ENCODE assay signal across 1 cellular context in the genomic region with DNA sequence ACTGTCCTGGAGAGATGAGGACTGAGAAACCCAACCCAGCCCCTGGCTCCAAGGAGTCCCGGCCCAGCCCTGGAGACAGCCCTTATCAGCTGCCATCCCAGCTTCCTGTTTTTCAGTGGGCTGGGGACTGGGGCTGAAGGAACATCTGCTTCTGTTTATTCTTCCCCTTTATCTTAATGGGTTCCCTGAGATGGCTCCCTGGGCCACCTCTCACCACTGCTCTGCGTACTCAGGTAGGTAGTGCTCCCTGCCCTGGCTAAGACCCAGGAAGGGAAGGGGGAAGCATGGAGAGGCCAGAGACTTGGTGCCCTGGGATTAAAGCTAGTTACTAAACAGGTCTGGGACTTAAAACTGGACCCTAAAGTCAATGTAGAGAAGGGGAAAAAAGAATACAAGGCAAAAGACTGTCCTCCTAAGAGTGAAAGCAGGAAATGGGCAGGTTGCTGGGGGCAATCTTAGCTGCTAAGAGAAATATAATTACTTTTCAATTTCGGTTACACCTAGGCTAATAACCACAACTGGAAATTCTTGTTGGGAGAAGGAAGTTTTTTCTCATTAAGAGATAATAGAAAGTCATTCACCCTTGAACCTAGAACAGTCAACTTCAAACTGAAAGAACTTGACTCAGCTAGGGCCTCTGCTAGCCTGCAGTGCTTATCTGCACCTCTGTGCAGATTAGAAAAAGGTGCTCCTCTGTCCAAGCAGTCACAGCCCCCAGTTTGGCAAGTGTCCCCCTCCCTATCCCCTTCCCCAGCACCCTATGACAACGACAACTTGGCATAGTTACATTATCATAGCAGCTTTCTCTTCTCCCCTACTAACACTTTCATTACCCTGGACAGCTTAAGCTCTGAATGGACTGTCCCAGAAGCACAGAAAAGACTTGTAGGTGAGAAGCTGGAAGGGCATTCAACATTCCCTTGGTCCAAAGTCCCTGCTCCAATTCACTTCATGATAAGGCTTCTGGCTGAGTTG.
TF ChIP-seq lines count a peak whose summit lies in the region.

No MANE protein-coding gene starts in this region.

TF ChIP-seq in K562, 482 proteins besides CTCF, POLR2A, EP300 and RAD21 (continued from another document and continues in another):
- TF ChIP-seq SMAD1 (IDR thresholded peaks at IDR 0.05; ENCODE audit: low read depth, low read length, partially characterized antibody): peak; percentile 79
- TF ChIP-seq FOXJ2 (tag; IDR thresholded peaks at IDR 0.05): peak; percentile 84
- no peak for TF ChIP-seq KLF13 (tag; IDR thresholded peaks at IDR 0.05; ENCODE audit: borderline replicate concordance, low read depth)
- no peak for TF ChIP-seq SREBF2 (CRISPR knock-in tag; IDR thresholded peaks at IDR 0.05)
- peak in 1 of 2 experiments; percentile 85; a peak in 2 of 4 replicates for TF ChIP-seq ZMIZ1 (IDR thresholded peaks at IDR 0.05; ENCODE audit: low read depth in 2 of 2, low read length in 2 of 2)
- TF ChIP-seq XRCC4 (IDR thresholded peaks at IDR 0.05; ENCODE audit: extremely low read depth, insufficient read depth, insufficient read length): no peak
- peak; percentile 66; the same call in 1 of the 2 replicates for TF ChIP-seq PHF21A (IDR thresholded peaks at IDR 0.05; ENCODE audit: borderline replicate concordance, low read depth)
- no peak; the same call in 1 of the 2 replicates for TF ChIP-seq ZNF23 (CRISPR knock-in tag; IDR thresholded peaks at IDR 0.05)
- peak in 1 of 2 experiments; percentile 31; a peak in 2 of 4 replicates for TF ChIP-seq ARNT (IDR thresholded peaks at IDR 0.05)
- TF ChIP-seq MTA3 (IDR thresholded peaks at IDR 0.05; ENCODE audit: borderline replicate concordance): peak; percentile 85; the same call in 1 of the 2 replicates
- no peak for TF ChIP-seq ZNF224 (CRISPR knock-in tag; IDR thresholded peaks at IDR 0.05)
- TF ChIP-seq ATF2 (CRISPR knock-in tag; IDR thresholded peaks at IDR 0.05): no peak
- peak; percentile 33; the same call in 1 of the 2 replicates for TF ChIP-seq PHF8 (IDR thresholded peaks at IDR 0.05; ENCODE audit: borderline replicate concordance, low read length)
- 0 out of 2 replicates have a peak, but pooled peaks have one; percentile 73 for TF ChIP-seq HEY1 (CRISPR knock-in tag; IDR thresholded peaks at IDR 0.05; ENCODE audit: borderline replicate concordance)
- peak; percentile 76 for TF ChIP-seq ZKSCAN1 (IDR thresholded peaks at IDR 0.05; ENCODE audit: low read depth, low read length)
- no peak; the same call in 1 of the 2 replicates for TF ChIP-seq ZNF511 (CRISPR knock-in tag; IDR thresholded peaks at IDR 0.05)
- peak; percentile 71; the same call in 1 of the 2 replicates for TF ChIP-seq ZNF165 (CRISPR knock-in tag; IDR thresholded peaks at IDR 0.05; ENCODE audit: borderline replicate concordance)
- TF ChIP-seq CBX3 (IDR thresholded peaks at IDR 0.05; ENCODE audit: borderline replicate concordance in 1 of 2, low read length in 2 of 2): peak in 1 of 2 experiments; percentile 79; a peak in 2 of 3 replicates
- TF ChIP-seq ELF2 (CRISPR knock-in tag; IDR thresholded peaks at IDR 0.05): peak; percentile 19; the same call in 1 of the 2 replicates
- peak; percentile 98 for TF ChIP-seq CTBP1 (IDR thresholded peaks at IDR 0.05; ENCODE audit: borderline replicate concordance)
- TF ChIP-seq ZNF507 (tag; conservative IDR thresholded peaks at IDR 0.05): no peak
- peak; percentile 98 for TF ChIP-seq GATAD2A (IDR thresholded peaks at IDR 0.05)
- TF ChIP-seq NFIC (IDR thresholded peaks at IDR 0.05): peak; percentile 82
- TF ChIP-seq, protein P1, sequence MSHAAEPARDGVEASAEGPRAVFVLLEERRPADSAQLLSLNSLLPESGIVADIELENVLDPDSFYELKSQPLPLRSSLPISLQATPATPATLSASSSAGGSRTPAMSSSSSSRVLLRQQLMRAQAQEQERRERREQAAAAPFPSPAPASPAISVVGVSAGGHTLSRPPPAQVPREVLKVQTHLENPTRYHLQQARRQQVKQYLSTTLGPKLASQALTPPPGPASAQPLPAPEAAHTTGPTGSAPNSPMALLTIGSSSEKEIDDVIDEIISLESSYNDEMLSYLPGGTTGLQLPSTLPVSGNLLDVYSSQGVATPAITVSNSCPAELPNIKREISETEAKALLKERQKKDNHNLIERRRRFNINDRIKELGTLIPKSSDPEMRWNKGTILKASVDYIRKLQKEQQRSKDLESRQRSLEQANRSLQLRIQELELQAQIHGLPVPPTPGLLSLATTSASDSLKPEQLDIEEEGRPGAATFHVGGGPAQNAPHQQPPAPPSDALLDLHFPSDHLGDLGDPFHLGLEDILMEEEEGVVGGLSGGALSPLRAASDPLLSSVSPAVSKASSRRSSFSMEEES (CRISPR knock-in tag; IDR thresholded peaks at IDR 0.05): no peak
- peak; percentile 39; the same call in 1 of the 2 replicates for TF ChIP-seq MAFG (tag; conservative IDR thresholded peaks at IDR 0.05)
- TF ChIP-seq, protein P2, sequence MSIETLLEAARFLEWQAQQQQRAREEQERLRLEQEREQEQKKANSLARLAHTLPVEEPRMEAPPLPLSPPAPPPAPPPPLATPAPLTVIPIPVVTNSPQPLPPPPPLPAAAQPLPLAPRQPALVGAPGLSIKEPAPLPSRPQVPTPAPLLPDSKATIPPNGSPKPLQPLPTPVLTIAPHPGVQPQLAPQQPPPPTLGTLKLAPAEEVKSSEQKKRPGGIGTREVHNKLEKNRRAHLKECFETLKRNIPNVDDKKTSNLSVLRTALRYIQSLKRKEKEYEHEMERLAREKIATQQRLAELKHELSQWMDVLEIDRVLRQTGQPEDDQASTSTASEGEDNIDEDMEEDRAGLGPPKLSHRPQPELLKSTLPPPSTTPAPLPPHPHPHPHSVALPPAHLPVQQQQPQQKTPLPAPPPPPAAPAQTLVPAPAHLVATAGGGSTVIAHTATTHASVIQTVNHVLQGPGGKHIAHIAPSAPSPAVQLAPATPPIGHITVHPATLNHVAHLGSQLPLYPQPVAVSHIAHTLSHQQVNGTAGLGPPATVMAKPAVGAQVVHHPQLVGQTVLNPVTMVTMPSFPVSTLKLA (conservative IDR thresholded peaks at IDR 0.05): peak; percentile 51 to 82
- peak; percentile 96 for TF ChIP-seq GATA2 (CRISPR knock-in tag; IDR thresholded peaks at IDR 0.05)
- peak; percentile 46; the same call in 1 of the 2 replicates for TF ChIP-seq CREM (IDR thresholded peaks at IDR 0.05; ENCODE audit: low read depth)
- TF ChIP-seq VEZF1 (CRISPR knock-in tag; IDR thresholded peaks at IDR 0.05): peak; percentile 74
- TF ChIP-seq STAT5B (CRISPR knock-in tag; IDR thresholded peaks at IDR 0.05): no peak
- no peak for TF ChIP-seq PTBP1 (IDR thresholded peaks at IDR 0.05; ENCODE audit: low read depth, low read length)
- TF ChIP-seq TBL1XR1 (IDR thresholded peaks at IDR 0.05; ENCODE audit: low read length in 2 of 2): peak; percentile 82 to 84
- peak; percentile 91 for TF ChIP-seq POLR2AphosphoS5 (IDR thresholded peaks at IDR 0.05; ENCODE audit: control insufficient read depth, insufficient read depth, low read depth, low read length)
- TF ChIP-seq, protein P3, sequence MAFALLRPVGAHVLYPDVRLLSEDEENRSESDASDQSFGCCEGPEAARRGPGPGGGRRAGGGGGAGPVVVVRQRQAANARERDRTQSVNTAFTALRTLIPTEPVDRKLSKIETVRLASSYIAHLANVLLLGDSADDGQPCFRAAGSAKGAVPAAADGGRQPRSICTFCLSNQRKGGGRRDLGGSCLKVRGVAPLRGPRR (CRISPR knock-in tag; IDR thresholded peaks at IDR 0.05): no peak
